ENCODE assay signal across 8 cellular contexts in genomic region chr11:65911682-65912568, GRCh38. TPM values are rescaled to one million over a fixed set of nuclear protein-coding genes. Genes with fewer than 3 reads are reported as not detected.
DNase-seq lines count a peak whose midpoint lies in the region; ATAC-seq and TF ChIP-seq lines count a peak whose summit lies in the region.

No MANE protein-coding gene starts in this region.

- peak; percentile 32 for TF ChIP-seq CTCF in astrocyte of the spinal cord (IDR thresholded peaks at IDR 0.05; ENCODE audit: low read depth, low read length)

- H3K36me3 Mint-ChIP-seq in naive thymus-derived CD8-positive, alpha-beta T cell, result peaks cover 0 to 4% (median 0%) of the 10 kb centered on the region in 3 donors

- in situ Hi-C loops in astrocyte of the spinal cord (cut with HindIII; ENCODE audit: low sequenced_read_pairs), result no loop called here

- H3K4me1 Mint-ChIP-seq in naive thymus-derived CD8-positive, alpha-beta T cell, result peaks cover 13 to 30% (median 26%) of the 10 kb centered on the region in 4 donors

- H3K9me3 Mint-ChIP-seq in naive thymus-derived CD8-positive, alpha-beta T cell, result no peaks in the 10 kb centered on the region

- peak overlapping the region in 2 of 10 donors; percentile 34 to 36 for H3K27ac Mint-ChIP-seq in naive thymus-derived CD8-positive, alpha-beta T cell

- POLR2A ChIA-PET in naive thymus-derived CD8-positive, alpha-beta T cell (lab: Charles Lee), result interaction anchor here (0.7 to 1.4 kb wide), 4 partner anchors 10 to 53 kb away, joined by 3 to 4 read pairs (median 4); no protein-coding TSS in a partner anchor

- peaks cover 0 to 5% (median 0%) of the 10 kb centered on the region in 5 donors for H3K27me3 Mint-ChIP-seq in naive thymus-derived CD8-positive, alpha-beta T cell

- H3K4me3 Mint-ChIP-seq in naive thymus-derived CD8-positive, alpha-beta T cell, result no peak overlapping the region

- no peak for ATAC-seq in naive thymus-derived CD8-positive, alpha-beta T cell
- no peak for ATAC-seq in HG02885 (IDR thresholded peaks at IDR 0.05; ENCODE audit: poor library complexity, unreplicated experiment)
- no peak for ATAC-seq in GM18909 (IDR thresholded peaks at IDR 0.05; ENCODE audit: poor library complexity, unreplicated experiment)

- peak; percentile 47 for DNase-seq in GDM1 (lab: John Stamatoyannopoulos, UW)
- peak; percentile 36 for DNase-seq in NCI-H1092 (lab: John Stamatoyannopoulos, UW)
- DNase-seq in astrocyte of the spinal cord (ENCODE audit: low read depth, low spot score), result peak; percentile 73
- DNase-seq in left kidney (ENCODE audit: low read depth, low spot score), result peak; percentile 82
- no peak for DNase-seq in naive thymus-derived CD8-positive, alpha-beta T cell
- DNase-seq in NCI-H187 (lab: John Stamatoyannopoulos, UW), result no peak

- H3K4me3 ChIP-seq in astrocyte of the spinal cord (ENCODE audit: low read depth, low read length), result no peak overlapping the region

RNA-seq across cellular contexts. Expression of gene C11orf68, which starts 6.9 kb away (rescaled TPM):
- 10 to 100 TPM; 53.5 to 57.8 TPM for total RNA-seq in naive thymus-derived CD8-positive, alpha-beta T cell
- polyA plus RNA-seq in naive thymus-derived CD8-positive, alpha-beta T cell, result 10 to 100 TPM; 46.0 to 82.2 (median 67.3) TPM

RNA-seq across cellular contexts. Expression of gene DRAP1, which starts 7.3 kb away (rescaled TPM):
- 10 to 100 TPM; 73.1 to 75.8 TPM for total RNA-seq in naive thymus-derived CD8-positive, alpha-beta T cell
- polyA plus RNA-seq in naive thymus-derived CD8-positive, alpha-beta T cell, result 100 to 1,000 TPM; 103 to 112 (median 110) TPM

RNA-seq across cellular contexts. Expression of gene FOSL1, which starts 11.7 kb away (rescaled TPM):
- not detected for total RNA-seq in naive thymus-derived CD8-positive, alpha-beta T cell
- under 1 TPM in 2 of 3 donors, not detected in 1; 0.17 to 0.22 TPM for polyA plus RNA-seq in naive thymus-derived CD8-positive, alpha-beta T cell

RNA-seq across cellular contexts. Expression of gene CCDC85B, which starts 21.5 kb away (rescaled TPM):
- total RNA-seq in naive thymus-derived CD8-positive, alpha-beta T cell, result 10 to 100 TPM; 25.8 to 29.5 TPM
- 10 to 100 TPM; 77.2 to 83.6 (median 83.0) TPM for polyA plus RNA-seq in naive thymus-derived CD8-positive, alpha-beta T cell

RNA-seq across cellular contexts. Expression of gene FIBP, which starts 23.7 kb away (rescaled TPM):
- 10 to 100 TPM; 33.0 to 35.6 TPM for total RNA-seq in naive thymus-derived CD8-positive, alpha-beta T cell
- polyA plus RNA-seq in naive thymus-derived CD8-positive, alpha-beta T cell, result 10 to 100 TPM; 74.9 to 97.6 (median 86.0) TPM

Comparison
In these comparisons a context has a peak if more than half of its experiments do, and no peak if none do; other contexts are left out.
1. DNase-seq: peak in GDM1 (single experiment), NCI-H1092 (single experiment), astrocyte of the spinal cord (single experiment) and left kidney (single experiment); none in naive thymus-derived CD8-positive, alpha-beta T cell (0 of 10) and NCI-H187 (0 of 2).